Comparison of ENCODE assay signal across 8 cellular contexts in genomic region chr19:52190679-52191293, GRCh38. TPM values are rescaled to one million over a fixed set of nuclear protein-coding genes. Genes with fewer than 3 reads are reported as not detected.
DNase-seq lines count a peak whose midpoint lies in the region; ATAC-seq and TF ChIP-seq lines count a peak whose summit lies in the region.

No MANE protein-coding gene starts in this region.

- no peaks in the 10 kb centered on the region for H3K9me3 Mint-ChIP-seq in CD4-positive, CD25-positive, alpha-beta regulatory T cell
- H3K9me3 Mint-ChIP-seq in activated T-helper 2 cell treated with anti-CD3 and anti-CD28 coated beads, Interferon-gamma antibody, Interleukin-2, Interleukin-4, amounts not matched to agents 10 μg/mL and 5 μg/mL and 100 μg/mL, durations not matched to agents 14 hours and 24 hours and 36 hours = no peaks in the 10 kb centered on the region

- CTCF ChIA-PET in HEK293T (lab: Yijun Ruan, JAX) = no interaction called here

- H3K9ac ChIP-seq in rectal smooth muscle tissue (ENCODE audit: low read length) = peak overlapping the region; percentile 90

- peak overlapping the region; percentile 89 to 95 (median 94) for H3K4me3 Mint-ChIP-seq in CD4-positive, CD25-positive, alpha-beta regulatory T cell
- H3K4me3 Mint-ChIP-seq in activated T-helper 2 cell treated with anti-CD3 and anti-CD28 coated beads, Interferon-gamma antibody, Interleukin-2, Interleukin-4, amounts not matched to agents 10 μg/mL and 5 μg/mL and 100 μg/mL, durations not matched to agents 14 hours and 24 hours and 36 hours (ENCODE audit: low read depth) = peak overlapping the region; percentile 98

- H3K27ac ChIP-seq in CD4-positive, CD25-positive, alpha-beta regulatory T cell (ENCODE audit: insufficient read depth, low read length, poor library complexity, severe bottlenecking) = peak overlapping the region; percentile 97
- peak overlapping the region; percentile 100 for H3K27ac ChIP-seq in rectal smooth muscle tissue (ENCODE audit: low read depth, low read length)

- H3K9me3 ChIP-seq in CD4-positive, CD25-positive, alpha-beta regulatory T cell (ENCODE audit: control insufficient read depth in 2 of 2, low read length in 2 of 2) = no peaks in the 10 kb centered on the region

- no peak for DNase-seq in CD4-positive, CD25-positive, alpha-beta regulatory T cell
- DNase-seq in HEK293T (ENCODE audit: extremely low spot score) (peak; percentile 15), left ventricle myocardium superior (peak; percentile 40), NCI-H1694 (lab: John Stamatoyannopoulos, UW) (no peak)
- no peak for DNase-seq in activated T-helper 2 cell treated with anti-CD3 and anti-CD28 coated beads, Interferon-gamma antibody, Interleukin-2, Interleukin-4, amounts not matched to agents 10 μg/mL and 5 μg/mL and 100 μg/mL, durations not matched to agents 14 hours and 24 hours and 36 hours (ENCODE audit: low spot score)

- intact Hi-C loops in activated T-helper 2 cell treated with anti-CD3 and anti-CD28 coated beads, Interferon-gamma antibody, Interleukin-2, Interleukin-4, amounts not matched to agents 10 μg/mL and 5 μg/mL and 100 μg/mL, durations not matched to agents 14 hours and 24 hours and 36 hours (cut with micrococcal nuclease) = loop anchor here (1.0 to 10.0 kb wide), 2 partner anchors 51 to 286 kb away; partner anchors contain the start of genes ZNF616 and ZNF649
- intact Hi-C loops in left ventricle myocardium superior (cut with micrococcal nuclease) = no loop called here

- POLR2A ChIA-PET in HEK293T (lab: Yijun Ruan, JAX) = no interaction called here

- H3K4me1 Mint-ChIP-seq in CD4-positive, CD25-positive, alpha-beta regulatory T cell = peaks cover 12 to 61% (median 44%) of the 10 kb centered on the region in 4 donors
- peaks cover 32% of the 10 kb centered on the region for H3K4me1 Mint-ChIP-seq in activated T-helper 2 cell treated with anti-CD3 and anti-CD28 coated beads, Interferon-gamma antibody, Interleukin-2, Interleukin-4, amounts not matched to agents 10 μg/mL and 5 μg/mL and 100 μg/mL, durations not matched to agents 14 hours and 24 hours and 36 hours (ENCODE audit: low read depth)

- peaks cover 19% of the 10 kb centered on the region for H3K36me3 Mint-ChIP-seq in CD4-positive, CD25-positive, alpha-beta regulatory T cell
- H3K36me3 Mint-ChIP-seq in activated T-helper 2 cell treated with anti-CD3 and anti-CD28 coated beads, Interferon-gamma antibody, Interleukin-2, Interleukin-4, amounts not matched to agents 10 μg/mL and 5 μg/mL and 100 μg/mL, durations not matched to agents 14 hours and 24 hours and 36 hours (ENCODE audit: low read depth) = peaks cover 42% of the 10 kb centered on the region

- peaks cover 31% of the 10 kb centered on the region for H3K36me3 ChIP-seq in CD4-positive, CD25-positive, alpha-beta regulatory T cell (ENCODE audit: control insufficient read depth, insufficient read depth, low read length)
- H3K36me3 ChIP-seq in rectal smooth muscle tissue (ENCODE audit: control insufficient read depth, insufficient read depth, low read length) = peaks cover 8% of the 10 kb centered on the region

- peaks cover 42% of the 10 kb centered on the region for H3K4me1 ChIP-seq in CD4-positive, CD25-positive, alpha-beta regulatory T cell (ENCODE audit: control insufficient read depth, insufficient read depth, low read length, poor library complexity, severe bottlenecking)
- H3K4me1 ChIP-seq in rectal smooth muscle tissue (ENCODE audit: control insufficient read depth, insufficient read depth, low read length) = peaks cover 17% of the 10 kb centered on the region

- H3K4me3 ChIP-seq in CD4-positive, CD25-positive, alpha-beta regulatory T cell (ENCODE audit: low read depth, low read length) = peak overlapping the region; percentile 85
- H3K4me3 ChIP-seq in rectal smooth muscle tissue (ENCODE audit: low read length) = peak overlapping the region; percentile 87

- no peaks in the 10 kb centered on the region for H3K27me3 ChIP-seq in CD4-positive, CD25-positive, alpha-beta regulatory T cell (ENCODE audit: control insufficient read depth, insufficient read depth, low read length)
- H3K27me3 ChIP-seq in rectal smooth muscle tissue (ENCODE audit: control insufficient read depth, insufficient read depth, low read length) = no peaks in the 10 kb centered on the region

- no peaks in the 10 kb centered on the region for H3K27me3 Mint-ChIP-seq in CD4-positive, CD25-positive, alpha-beta regulatory T cell
- no peaks in the 10 kb centered on the region for H3K27me3 Mint-ChIP-seq in activated T-helper 2 cell treated with anti-CD3 and anti-CD28 coated beads, Interferon-gamma antibody, Interleukin-2, Interleukin-4, amounts not matched to agents 10 μg/mL and 5 μg/mL and 100 μg/mL, durations not matched to agents 14 hours and 24 hours and 36 hours (ENCODE audit: low read depth)

- H3K27ac Mint-ChIP-seq in CD4-positive, CD25-positive, alpha-beta regulatory T cell = peak overlapping the region; percentile 99 to 100 (median 99)
- peak overlapping the region; percentile 99 for H3K27ac Mint-ChIP-seq in activated T-helper 2 cell treated with anti-CD3 and anti-CD28 coated beads, Interferon-gamma antibody, Interleukin-2, Interleukin-4, amounts not matched to agents 10 μg/mL and 5 μg/mL and 100 μg/mL, durations not matched to agents 14 hours and 24 hours and 36 hours

- no peak for ATAC-seq in CD4-positive, CD25-positive, alpha-beta regulatory T cell (ENCODE audit: low read depth in 2 of 2)
- peak; percentile 1 for ATAC-seq in left ventricle myocardium superior
- no peak for ATAC-seq in HG02973 (IDR thresholded peaks at IDR 0.05; ENCODE audit: unreplicated experiment)
- ATAC-seq in GM18873 (IDR thresholded peaks at IDR 0.05; ENCODE audit: low FRiP score, unreplicated experiment) = no peak

TF ChIP-seq in HEK293T, 16 proteins besides CTCF, POLR2A, EP300 and RAD21:
- TF ChIP-seq PKNOX1 (IDR thresholded peaks at IDR 0.05) (no peak), NFRKB (IDR thresholded peaks at IDR 0.05) (no peak), TARDBP (IDR thresholded peaks at IDR 0.05) (no peak), FOXA1 (IDR thresholded peaks at IDR 0.05) (no peak), SP1 (IDR thresholded peaks at IDR 0.05) (no peak), HDGF (IDR thresholded peaks at IDR 0.05; ENCODE audit: borderline replicate concordance) (no peak), CTBP1 (IDR thresholded peaks at IDR 0.05; ENCODE audit: borderline replicate concordance) (no peak), FOXK2 (IDR thresholded peaks at IDR 0.05) (no peak), SUZ12 (IDR thresholded peaks at IDR 0.05) (no peak), BHLHE40 (IDR thresholded peaks at IDR 0.05; ENCODE audit: borderline replicate concordance) (no peak), ARNT (IDR thresholded peaks at IDR 0.05) (no peak), LEF1 (IDR thresholded peaks at IDR 0.05; ENCODE audit: borderline replicate concordance) (no peak), L3MBTL2 (conservative IDR thresholded peaks at IDR 0.05) (no peak), ZNF384 (IDR thresholded peaks at IDR 0.05) (no peak), FOXM1 (IDR thresholded peaks at IDR 0.05; ENCODE audit: borderline replicate concordance) (no peak)

RNA-seq across cellular contexts. Expression of gene PPP2R1A, which starts 0.9 kb away (rescaled TPM):
- 180 TPM for total RNA-seq in CD4-positive, CD25-positive, alpha-beta regulatory T cell
- polyA plus RNA-seq in CD4-positive, CD25-positive, alpha-beta regulatory T cell = 100 to 1,000 TPM; 170 to 212 (median 180) TPM
- total RNA-seq in activated T-helper 2 cell treated with anti-CD3 and anti-CD28 coated beads, Interferon-gamma antibody, Interleukin-2, Interleukin-4, amounts not matched to agents 10 μg/mL and 5 μg/mL and 100 μg/mL, durations not matched to agents 14 hours and 24 hours and 36 hours = 218 and 225 TPM in 2 replicates
- 372 TPM for total RNA-seq in left ventricle myocardium superior

RNA-seq across cellular contexts. Expression of gene ZNF836, which starts 19.4 kb away (rescaled TPM):
- 22.4 TPM for total RNA-seq in CD4-positive, CD25-positive, alpha-beta regulatory T cell
- 10 to 100 TPM in 1 of 4 donors, 1 to 10 TPM in 3; 3.0 to 10.2 (median 8.3) TPM for polyA plus RNA-seq in CD4-positive, CD25-positive, alpha-beta regulatory T cell
- total RNA-seq in activated T-helper 2 cell treated with anti-CD3 and anti-CD28 coated beads, Interferon-gamma antibody, Interleukin-2, Interleukin-4, amounts not matched to agents 10 μg/mL and 5 μg/mL and 100 μg/mL, durations not matched to agents 14 hours and 24 hours and 36 hours = 7.2 and 8.8 TPM in 2 replicates
- 6.6 TPM for total RNA-seq in left ventricle myocardium superior

RNA-seq across cellular contexts. Expression of gene ZNF616, which starts 51.0 kb away (rescaled TPM):
- 2.8 TPM for total RNA-seq in CD4-positive, CD25-positive, alpha-beta regulatory T cell
- 1 to 10 TPM; 2.4 to 8.2 (median 4.1) TPM for polyA plus RNA-seq in CD4-positive, CD25-positive, alpha-beta regulatory T cell
- total RNA-seq in activated T-helper 2 cell treated with anti-CD3 and anti-CD28 coated beads, Interferon-gamma antibody, Interleukin-2, Interleukin-4, amounts not matched to agents 10 μg/mL and 5 μg/mL and 100 μg/mL, durations not matched to agents 14 hours and 24 hours and 36 hours = 6.6 and 8.5 TPM in 2 replicates
- 5.5 TPM for total RNA-seq in left ventricle myocardium superior

Comparison
In these comparisons a context has a peak if more than half of its experiments do, and no peak if none do; other contexts are left out.
1. DNase-seq: peak in HEK293T (single experiment) and left ventricle myocardium superior (single experiment); none in CD4-positive, CD25-positive, alpha-beta regulatory T cell (0 of 3), activated T-helper 2 cell treated with anti-CD3 and anti-CD28 coated beads, Interferon-gamma antibody, Interleukin-2, Interleukin-4, amounts not matched to agents 10 μg/mL and 5 μg/mL and 100 μg/mL, durations not matched to agents 14 hours and 24 hours and 36 hours (single experiment) and NCI-H1694 (single experiment).